8 cellular contexts compared by ENCODE assay signal in the genomic region with DNA sequence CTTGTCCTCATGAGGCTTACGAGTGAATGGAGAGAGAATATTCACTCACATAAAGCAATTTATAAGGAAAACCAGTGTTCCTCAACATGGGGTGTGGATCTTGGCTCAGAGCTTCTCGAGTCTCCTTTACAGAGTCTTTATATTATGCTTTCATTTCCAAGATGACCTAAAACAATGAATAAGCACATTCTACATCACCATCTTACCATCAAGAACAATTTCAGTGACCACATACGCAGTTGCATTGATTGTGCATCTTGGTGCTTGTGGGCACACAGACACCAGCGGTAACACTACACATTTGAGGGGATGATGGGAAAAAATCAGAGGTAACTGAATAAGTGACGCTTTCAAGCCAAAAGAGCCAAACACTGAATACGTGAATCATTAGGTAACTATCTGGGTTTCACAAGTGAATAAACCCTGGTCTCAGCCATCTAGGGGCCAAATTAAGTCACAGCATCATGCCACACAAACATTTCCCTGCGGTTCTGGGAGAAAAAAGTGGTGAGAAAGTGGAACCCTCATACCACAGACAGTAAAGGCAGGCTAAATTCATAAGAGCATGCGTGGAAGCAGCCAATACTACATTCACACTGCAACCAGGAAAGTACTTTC. TPM values are rescaled to one million over a fixed set of nuclear protein-coding genes. Genes with fewer than 3 reads are reported as not detected.
DNase-seq lines count a peak whose midpoint lies in the region; ATAC-seq and TF ChIP-seq lines count a peak whose summit lies in the region.

No MANE protein-coding gene starts in this region.

- CTCF ChIA-PET in BJ (lab: Yijun Ruan, JAX): interaction anchor here (1.9 kb wide), 1 partner anchor 11 kb away, joined by 4 read pairs; no protein-coding TSS in a partner anchor

- no peaks in the 10 kb centered on the region for H3K27me3 Mint-ChIP-seq in activated T-helper 17 cell treated with anti-CD3 and anti-CD28 coated beads, Interleukin-2, amount 50 U/mL, for 72 hours

- no peaks in the 10 kb centered on the region for H3K9me3 Mint-ChIP-seq in activated T-helper 17 cell treated with anti-CD3 and anti-CD28 coated beads, Interleukin-2, amount 50 U/mL, for 72 hours

- DNase-seq in BJ (ENCODE audit: low read depth) (no peak), HT-29 (ENCODE audit: low spot score) (peak; percentile 54), left lobe of liver (ENCODE audit: low spot score) (no peak), NCI-H526 treated with DMSO at 0.1 percent for 48 hours (lab: John Stamatoyannopoulos, UW) (no peak), NCI-H1105 treated with DMSO at 0.1 percent for 48 hours (lab: John Stamatoyannopoulos, UW) (no peak)

- peak overlapping the region; percentile 6 for H3K4me3 Mint-ChIP-seq in activated T-helper 17 cell treated with anti-CD3 and anti-CD28 coated beads, Interleukin-2, amount 50 U/mL, for 72 hours

- peak; percentile 55 for TF ChIP-seq CTCF in BJ (IDR thresholded peaks at IDR 0.05; ENCODE audit: insufficient read depth, low read depth, low read length)

- peaks cover 8% of the 10 kb centered on the region for H3K36me3 ChIP-seq in BJ (ENCODE audit: control insufficient read depth, insufficient read depth, low read length)

- H3K27me3 ChIP-seq in BJ (ENCODE audit: control insufficient read depth, insufficient read depth, low read length): no peaks in the 10 kb centered on the region

- no peak overlapping the region for H3K27ac Mint-ChIP-seq in activated T-helper 17 cell treated with anti-CD3 and anti-CD28 coated beads, Interleukin-2, amount 50 U/mL, for 72 hours

- POLR2A ChIA-PET in BJ (lab: Charles Lee): no interaction called here

- H3K4me1 Mint-ChIP-seq in activated T-helper 17 cell treated with anti-CD3 and anti-CD28 coated beads, Interleukin-2, amount 50 U/mL, for 72 hours: peaks cover 10% of the 10 kb centered on the region

- no peak overlapping the region for H3K4me3 ChIP-seq in BJ (ENCODE audit: low read depth, low read length)

- H3K36me3 Mint-ChIP-seq in activated T-helper 17 cell treated with anti-CD3 and anti-CD28 coated beads, Interleukin-2, amount 50 U/mL, for 72 hours (ENCODE audit: low read depth): peaks cover 84% of the 10 kb centered on the region

- peak; percentile 94 for ATAC-seq in activated T-helper 17 cell treated with anti-CD3 and anti-CD28 coated beads, Interleukin-2, amount 50 U/mL, for 72 hours (replicated peaks)
- peak; percentile 60 for ATAC-seq in left lobe of liver
- ATAC-seq in GM19324 (IDR thresholded peaks at IDR 0.05; ENCODE audit: low FRiP score, unreplicated experiment): no peak
- ATAC-seq in GM21717 (IDR thresholded peaks at IDR 0.05; ENCODE audit: unreplicated experiment): no peak

RNA-seq across cellular contexts. Expression of a gene that starts 9.4 kb away (rescaled TPM):
- 14.1 and 14.5 TPM in 2 replicates for polyA plus RNA-seq in BJ (2011; rRNA removed)
- 4.6 and 5.5 TPM in 2 replicates for polyA minus RNA-seq in BJ (2011; rRNA and poly(A)+ RNA removed)
- total RNA-seq in HT-29 (2014; rRNA removed; shearing (Covaris generic)): 28.7 and 33.9 TPM in 2 replicates
- total RNA-seq in activated T-helper 17 cell treated with anti-CD3 and anti-CD28 coated beads, Interleukin-2, amount 50 U/mL, for 72 hours: 10 to 100 TPM; 28.1 to 37.1 TPM
- total RNA-seq in left lobe of liver: 11.2 TPM

RNA-seq across cellular contexts. Expression of a gene that starts 16.3 kb away (rescaled TPM):
- 37.2 and 41.6 TPM in 2 replicates for polyA plus RNA-seq in BJ (2011; rRNA removed)
- polyA minus RNA-seq in BJ (2011; rRNA and poly(A)+ RNA removed): 37.9 and 46.6 TPM in 2 replicates
- total RNA-seq in HT-29 (2014; rRNA removed; shearing (Covaris generic)): 39.6 and 62.1 TPM in 2 replicates
- 10 to 100 TPM; 37.1 to 43.8 TPM for total RNA-seq in activated T-helper 17 cell treated with anti-CD3 and anti-CD28 coated beads, Interleukin-2, amount 50 U/mL, for 72 hours
- total RNA-seq in left lobe of liver: 19.8 TPM

RNA-seq across cellular contexts. Expression of a gene that starts 37.8 kb away (rescaled TPM):
- 1,440 and 2,342 TPM in 2 replicates for polyA plus RNA-seq in BJ (2011; rRNA removed)
- polyA minus RNA-seq in BJ (2011; rRNA and poly(A)+ RNA removed): 176 and 213 TPM in 2 replicates
- total RNA-seq in HT-29 (2014; rRNA removed; shearing (Covaris generic)): 2,011 and 2,221 TPM in 2 replicates
- 1,000 to 10,000 TPM; 1,686 to 2,077 TPM for total RNA-seq in activated T-helper 17 cell treated with anti-CD3 and anti-CD28 coated beads, Interleukin-2, amount 50 U/mL, for 72 hours
- 371 TPM for total RNA-seq in left lobe of liver

RNA-seq across cellular contexts. Expression of a gene that starts 54.2 kb away (rescaled TPM):
- 254 and 321 TPM in 2 replicates for polyA plus RNA-seq in BJ (2011; rRNA removed)
- 251 and 287 TPM in 2 replicates for polyA minus RNA-seq in BJ (2011; rRNA and poly(A)+ RNA removed)
- 266 and 279 TPM in 2 replicates for total RNA-seq in HT-29 (2014; rRNA removed; shearing (Covaris generic))
- total RNA-seq in activated T-helper 17 cell treated with anti-CD3 and anti-CD28 coated beads, Interleukin-2, amount 50 U/mL, for 72 hours: 100 to 1,000 TPM; 116 to 172 TPM
- 58.5 TPM for total RNA-seq in left lobe of liver

Comparison
In these comparisons a context has a peak if more than half of its experiments do, and no peak if none do; other contexts are left out.
1. ATAC-seq: peak in activated T-helper 17 cell treated with anti-CD3 and anti-CD28 coated beads, Interleukin-2, amount 50 U/mL, for 72 hours (single experiment) and left lobe of liver (single experiment); none in GM19324 (single experiment) and GM21717 (single experiment).